ENCODE assay signal across 17 cellular contexts in genomic region chr14:21915814-21916213, GRCh38.
DNase-seq lines count a peak whose midpoint lies in the region; ATAC-seq, FAIRE-seq and TF ChIP-seq lines count a peak whose summit lies in the region.
"Had no signal": no experiment of that assay in that cellular context is flagged by ENCODE, and none has a peak within 500 bp of the region (broad histone marks: within the 10 kb centered on the region; RNA-seq: fewer than 3 reads in every experiment).

No MANE protein-coding gene starts in this region.

- H3K36me3 ChIP-seq in right lobe of liver: no peaks in the 10 kb centered on the region
- no peaks in the 10 kb centered on the region for H3K36me3 ChIP-seq in SJCRH30
- H3K36me3 ChIP-seq: BLaER1 treated with 17β-estradiol and CSF1 and Interleukin-3, amounts not matched to agents 10 nM and 100 nM; neutrophil had no signal

- H3K4me3 ChIP-seq in A549 (no peak overlapping the region), right lobe of liver (no peak overlapping the region), dorsolateral prefrontal cortex (no peak overlapping the region), SJCRH30 (no peak overlapping the region)
- H3K4me3 ChIP-seq: BLaER1 treated with 17β-estradiol and CSF1 and Interleukin-3, amounts not matched to agents 10 nM and 100 nM had no signal

- POLR2A ChIA-PET in A549 (lab: Yijun Ruan, JAX): no interaction called here
- POLR2A ChIA-PET in activated naive CD8-positive, alpha-beta T cell treated with anti-CD3 and anti-CD28 coated beads, Interleukin-2, amount 10 ng/mL, durations not matched to agents 7 days and 5 days (lab: Charles Lee): interaction anchor here (0.6 kb wide), 1 partner anchor 611 kb away, joined by 4 read pairs; no protein-coding TSS in a partner anchor

- FAIRE-seq in A549 (lab: Jason Lieb, UNC) (no peak), frontal cortex (lab: Jason Lieb, UNC) (no peak)
- FAIRE-seq: islet of Langerhans had no signal

- no peaks in the 10 kb centered on the region for H3K9me3 Mint-ChIP-seq in activated naive CD8-positive, alpha-beta T cell treated with anti-CD3 and anti-CD28 coated beads, Interleukin-2, amount 10 ng/mL, durations not matched to agents 7 days and 5 days

- TF ChIP-seq POLR2A in A549 (IDR thresholded peaks at IDR 0.05; ENCODE audit: low read length): no peak
- TF ChIP-seq POLR2A in right lobe of liver (IDR thresholded peaks at IDR 0.05): no peak

- H3K27ac ChIP-seq in A549 (peak overlapping the region in 1 of 2 experiments; percentile 41; a peak in 2 of 6 replicates), right lobe of liver (peak overlapping the region in 1 of 3 donors; percentile 7), dorsolateral prefrontal cortex (no peak overlapping the region), SJCRH30 (no peak overlapping the region)
- H3K27ac ChIP-seq: BLaER1 treated with 17β-estradiol and CSF1 and Interleukin-3, amounts not matched to agents 10 nM and 100 nM; neutrophil had no signal

- H3K27me3 Mint-ChIP-seq in activated naive CD8-positive, alpha-beta T cell treated with anti-CD3 and anti-CD28 coated beads, Interleukin-2, amount 10 ng/mL, durations not matched to agents 7 days and 5 days: no peaks in the 10 kb centered on the region

- ATAC-seq in A549 (peak in 1 of 2 experiments; percentile 58; a peak in 3 of 6 replicates), right lobe of liver (peak; percentile 71 to 88 (median 75))
- no peak for ATAC-seq in activated naive CD8-positive, alpha-beta T cell treated with anti-CD3 and anti-CD28 coated beads, Interleukin-2, amount 10 ng/mL, durations not matched to agents 7 days and 5 days (ENCODE audit: low read depth)

- intact Hi-C loops in right lobe of liver (cut with DNase I): no loop called here
- intact Hi-C loops in dorsolateral prefrontal cortex (cut with DNase I): no loop called here

- peak overlapping the region; percentile 70 for H3K27ac Mint-ChIP-seq in activated naive CD8-positive, alpha-beta T cell treated with anti-CD3 and anti-CD28 coated beads, Interleukin-2, amount 10 ng/mL, durations not matched to agents 7 days and 5 days

- CTCF ChIA-PET in A549 (lab: Yijun Ruan, JAX): interaction anchor here (0.6 to 3.9 kb wide), 3 partner anchors 11 to 54 kb away, joined by 3 to 21 read pairs (median 3); no protein-coding TSS in a partner anchor

- peaks cover 40% of the 10 kb centered on the region for H3K4me1 ChIP-seq in A549
- peaks cover 0 to 25% (median 0%) of the 10 kb centered on the region in 4 donors for H3K4me1 ChIP-seq in right lobe of liver
- no peaks in the 10 kb centered on the region for H3K4me1 ChIP-seq in SJCRH30

- H3K36me3 Mint-ChIP-seq in activated naive CD8-positive, alpha-beta T cell treated with anti-CD3 and anti-CD28 coated beads, Interleukin-2, amount 10 ng/mL, durations not matched to agents 7 days and 5 days: no peaks in the 10 kb centered on the region

- H3K27me3 ChIP-seq in right lobe of liver: no peaks in the 10 kb centered on the region
- H3K27me3 ChIP-seq in dorsolateral prefrontal cortex: peaks cover 0 to 14% (median 0%) of the 10 kb centered on the region in 45 donors
- H3K27me3 ChIP-seq in SJCRH30: no peaks in the 10 kb centered on the region
- H3K27me3 ChIP-seq: BLaER1 treated with 17β-estradiol and CSF1 and Interleukin-3, amounts not matched to agents 10 nM and 100 nM; neutrophil had no signal

- WGBS in A549 (ENCODE audit: missing lambda C conversion rate): 4% methylated on average over 2 of the region's 2 CpGs
- 32% methylated on average over 2 of the region's 2 CpGs for WGBS in right lobe of liver (ENCODE audit: insufficient coverage, low coverage, low lambda C conversion rate, missing lambda C conversion rate)

- H3K4me2 ChIP-seq in A549: peak overlapping the region; percentile 45
- H3K4me2 ChIP-seq: BLaER1 treated with 17β-estradiol and CSF1 and Interleukin-3, amounts not matched to agents 10 nM and 100 nM had no signal

- DNase-seq in A549 (ENCODE audit: low read depth in 1 of 2, low spot score in 1 of 2): peak in 1 of 2 experiments; percentile 78
- DNase-seq in Daoy (ENCODE audit: low read depth): peak; percentile 60
- no peak for DNase-seq in activated naive CD8-positive, alpha-beta T cell treated with anti-CD3 and anti-CD28 coated beads, Interleukin-2, amount 10 ng/mL, durations not matched to agents 7 days and 5 days
- DNase-seq in right lobe of liver: no peak
- no peak for DNase-seq in dorsolateral prefrontal cortex
- DNase-seq in stimulated activated CD4-positive, alpha-beta T cell treated with anti-CD3 and anti-CD28 coated beads, Interleukin-4, amount 100 ng/mL, for 24 hours: no peak
- no peak for DNase-seq in SJCRH30
- no peak for DNase-seq in frontal cortex (ENCODE audit: low spot score in 2 of 2)
- DNase-seq: cortex of kidney, foreskin melanocyte, GF-D8, NCI-H1436 treated with DMSO at 0.1 percent for 48 hours, NCI-H526, SHP77 had no signal

- no peak for TF ChIP-seq EP300 in A549 (IDR thresholded peaks at IDR 0.05)

- TF ChIP-seq RAD21 in A549 (conservative IDR thresholded peaks at IDR 0.05 in 1 of 2, IDR thresholded peaks at IDR 0.05 in 1 of 2): no peak

- TF ChIP-seq CTCF in A549 (IDR thresholded peaks at IDR 0.05) (no peak), right lobe of liver (IDR thresholded peaks at IDR 0.05) (no peak), dorsolateral prefrontal cortex (IDR thresholded peaks at IDR 0.05 in 54 of 56, conservative IDR thresholded peaks at IDR 0.05 in 2 of 56; ENCODE audit: low read depth in 1 of 56, partially characterized antibody in 56 of 56) (no peak)

- H3K9me3 ChIP-seq in A549 (no peaks in the 10 kb centered on the region), right lobe of liver (no peaks in the 10 kb centered on the region), SJCRH30 (replicated peaks) (no peaks in the 10 kb centered on the region)
- H3K9me3 ChIP-seq: BLaER1 treated with 17β-estradiol and CSF1 and Interleukin-3, amounts not matched to agents 10 nM and 100 nM; neutrophil had no signal

- peak overlapping the region; percentile 60 for H3K4me3 Mint-ChIP-seq in activated naive CD8-positive, alpha-beta T cell treated with anti-CD3 and anti-CD28 coated beads, Interleukin-2, amount 10 ng/mL, durations not matched to agents 7 days and 5 days

- peaks cover 50% of the 10 kb centered on the region for H3K4me1 Mint-ChIP-seq in activated naive CD8-positive, alpha-beta T cell treated with anti-CD3 and anti-CD28 coated beads, Interleukin-2, amount 10 ng/mL, durations not matched to agents 7 days and 5 days

TF ChIP-seq in A549, 52 proteins besides CTCF, POLR2A, EP300 and RAD21:
- TF ChIP-seq HDAC2 (IDR thresholded peaks at IDR 0.05) (no peak), BCL3 (IDR thresholded peaks at IDR 0.05) (0 out of 3 replicates have a peak, but pooled peaks have one; percentile 24), HMGXB4 (CRISPR knock-in tag; IDR thresholded peaks at IDR 0.05; ENCODE audit: borderline replicate concordance) (no peak), RCOR1 (IDR thresholded peaks at IDR 0.05; ENCODE audit: low read depth, low read length) (no peak), EHMT2 (IDR thresholded peaks at IDR 0.05; ENCODE audit: low read depth) (peak; percentile 48; the same call in 1 of the 2 replicates), RFX5 (IDR thresholded peaks at IDR 0.05) (no peak), EHF (CRISPR knock-in tag; IDR thresholded peaks at IDR 0.05) (no peak), FOSL2 (IDR thresholded peaks at IDR 0.05) (0 out of 2 replicates have a peak, but pooled peaks have one; percentile 17), FOSL2 (CRISPR knock-in tag; IDR thresholded peaks at IDR 0.05) (peak; percentile 53; the same call in 1 of the 2 replicates), RNF2 (IDR thresholded peaks at IDR 0.05; ENCODE audit: borderline replicate concordance, low read depth) (no peak), ATOH8 (CRISPR knock-in tag; IDR thresholded peaks at IDR 0.05; ENCODE audit: low read depth) (no peak), GATA3 (IDR thresholded peaks at IDR 0.05; ENCODE audit: borderline replicate concordance) (peak; percentile 63; the same call in 1 of the 2 replicates)
TF ChIP-seq in A549: peak in this region for 4.
